ENCODE assay signal across 20 cellular contexts in genomic region chr10:43282881-43283280, GRCh38. TPM values are rescaled to one million over a fixed set of nuclear protein-coding genes. Genes with fewer than 3 reads are reported as not detected.
DNase-seq lines count a peak whose midpoint lies in the region; ATAC-seq, FAIRE-seq and TF ChIP-seq lines count a peak whose summit lies in the region.
"Had no signal": no experiment of that assay in that cellular context is flagged by ENCODE, and none has a peak within 500 bp of the region (broad histone marks: within the 10 kb centered on the region; RNA-seq: fewer than 3 reads in every experiment).

No MANE protein-coding gene starts in this region.

- DNase-seq in cardiac muscle cell (ENCODE audit: low read depth in 1 of 2, low spot score in 1 of 2), result peak; percentile 19 to 79
- DNase-seq in Right ventricle myocardium inferior (ENCODE audit: missing footprints), result no peak
- peak; percentile 48 for DNase-seq in WERI-Rb-1
- DNase-seq in iPS-NIHi7 (ENCODE audit: extremely low spot score), result peak; percentile 86
- DNase-seq in urothelium cell line (ENCODE audit: low spot score), result peak; percentile 71
- no peak for DNase-seq in aorta
- DNase-seq in erythroblast (lab: John Stamatoyannopoulos, UW), result no peak
- DNase-seq: activated CD4-positive, alpha-beta T cell treated with anti-CD3 and anti-CD28 coated beads, Interleukin-2, amount 50 U/mL, for 48 hours; activated T-cell treated with anti-CD3 and anti-CD28 coated beads, Interleukin-2, amount 50 U/mL, for 4 hours; caudate nucleus; effector memory CD8-positive, alpha-beta T cell; MM.1S; NCI-H2029; stimulated activated CD4-positive, alpha-beta T cell treated with anti-CD3 and anti-CD28 coated beads, Interleukin-1b, Interleukin-23, amount 100 ng/mL, for 48 hours; substantia nigra had no signal

- no peak for TF ChIP-seq POLR2A in erythroblast (IDR thresholded peaks at IDR 0.05; ENCODE audit: low read length)

- ATAC-seq in Right ventricle myocardium inferior (no peak), GM19324 (IDR thresholded peaks at IDR 0.05; ENCODE audit: low FRiP score, unreplicated experiment) (no peak), aorta (ENCODE audit: low FRiP score) (no peak)
- ATAC-seq: activated T-cell treated with anti-CD3 and anti-CD28 coated beads, Interleukin-2, amount 50 U/mL, for 4 hours; effector memory CD8-positive, alpha-beta T cell; sciatic nerve had no signal

- H3K36me3 ChIP-seq in cardiac muscle cell (no peaks in the 10 kb centered on the region), WERI-Rb-1 (no peaks in the 10 kb centered on the region), aorta (ENCODE audit: control insufficient read depth in 1 of 2, insufficient read depth in 2 of 2, low read length in 1 of 2) (no peaks in the 10 kb centered on the region)

- 8% methylated on average over 14 of the region's 14 CpGs for WGBS in aorta, 2 donors

- H3K27ac ChIP-seq in cardiac muscle cell (no peak overlapping the region), WERI-Rb-1 (no peak overlapping the region), aorta (ENCODE audit: low read depth in 1 of 2, low read length in 2 of 2) (no peak overlapping the region)
- H3K27ac ChIP-seq: SK-N-MC had no signal

- H3K27me3 ChIP-seq in cardiac muscle cell (peaks cover 19% of the 10 kb centered on the region), WERI-Rb-1 (ENCODE audit: insufficient read depth, low read depth, severe bottlenecking) (no peaks in the 10 kb centered on the region), aorta (ENCODE audit: control insufficient read depth in 1 of 2, insufficient read depth in 2 of 2, low read length in 1 of 2) (no peaks in the 10 kb centered on the region)

- H3K4me3 ChIP-seq in cardiac muscle cell (no peak overlapping the region), WERI-Rb-1 (ENCODE audit: low read depth, low read length) (no peak overlapping the region), aorta (ENCODE audit: low read length in 2 of 2) (no peak overlapping the region)
- H3K4me3 ChIP-seq: SK-N-MC had no signal

- intact Hi-C loops in Right ventricle myocardium inferior (cut with DNase I) (no loop called here), aorta (cut with DNase I) (no loop called here)

- H3K9me3 ChIP-seq in cardiac muscle cell (ENCODE audit: low read depth), result no peaks in the 10 kb centered on the region
- H3K9me3 ChIP-seq in WERI-Rb-1 (ENCODE audit: severe bottlenecking), result no peaks in the 10 kb centered on the region
- no peaks in the 10 kb centered on the region for H3K9me3 ChIP-seq in aorta (ENCODE audit: control insufficient read depth, low read length)

- TF ChIP-seq CTCF in cardiac muscle cell (IDR thresholded peaks at IDR 0.05; ENCODE audit: low read depth, low read length) (no peak), WERI-Rb-1 (IDR thresholded peaks at IDR 0.05; ENCODE audit: low read depth, low read length) (no peak)

- peak; percentile 94 for FAIRE-seq in urothelium cell line (lab: Jason Lieb, UNC)
- FAIRE-seq: frontal cortex, TTC549 had no signal

- H3K4me1 ChIP-seq in cardiac muscle cell (ENCODE audit: low read depth) (no peaks in the 10 kb centered on the region), aorta (ENCODE audit: control insufficient read depth in 1 of 2, insufficient read depth in 2 of 2, low read length in 2 of 2) (no peaks in the 10 kb centered on the region)

RNA-seq across cellular contexts. Expression of gene RASGEF1A, which starts 16.0 kb away (rescaled TPM):
- total RNA-seq in cardiac muscle cell (3.4 and 4.2 TPM in 2 replicates), Right ventricle myocardium inferior (1.4 TPM), aorta (1 to 10 TPM; 1.9 to 3.1 TPM)
- polyA plus RNA-seq in cardiac muscle cell (0.91 and 4.4 TPM in 2 replicates), aorta (1 to 10 TPM in 1 of 2 donors, not detected in 1; 3.9 TPM)

Comparison
In these comparisons a context has a peak if more than half of its experiments do, and no peak if none do; other contexts are left out.
1. DNase-seq: peak in cardiac muscle cell (2 of 2), WERI-Rb-1 (single experiment), iPS-NIHi7 (single experiment) and urothelium cell line (single experiment); none in Right ventricle myocardium inferior (single experiment), aorta (0 of 2) and erythroblast (0 of 2).